In genomic region chr19:7355151-7355845, GRCh38 we compare ENCODE assay signal across 9 cellular contexts. TPM values are rescaled to one million over a fixed set of nuclear protein-coding genes. Genes with fewer than 3 reads are reported as not detected.
DNase-seq lines count a peak whose midpoint lies in the region; ATAC-seq and TF ChIP-seq lines count a peak whose summit lies in the region.
"Had no signal": no experiment of that assay in that cellular context is flagged by ENCODE, and none has a peak within 500 bp of the region (broad histone marks: within the 10 kb centered on the region; RNA-seq: fewer than 3 reads in every experiment).

No MANE protein-coding gene starts in this region.

- H3K27ac Mint-ChIP-seq in activated naive CD4-positive, alpha-beta T cell treated with anti-CD3 and anti-CD28 coated beads, Interleukin-2, amount 50 U/mL, for 24 hours, result peak overlapping the region; percentile 92
- H3K27ac Mint-ChIP-seq in activated naive CD8-positive, alpha-beta T cell treated with anti-CD3 and anti-CD28 coated beads, Interleukin-2, amount 10 ng/mL, durations not matched to agents 7 days and 5 days, result peak overlapping the region; percentile 14

- no peak for ATAC-seq in activated naive CD8-positive, alpha-beta T cell treated with anti-CD3 and anti-CD28 coated beads, Interleukin-2, amount 10 ng/mL, durations not matched to agents 7 days and 5 days (ENCODE audit: low read depth)

- no peak for DNase-seq in activated naive CD4-positive, alpha-beta T cell (lab: John Stamatoyannopoulos, UW)
- no peak for DNase-seq in activated naive CD8-positive, alpha-beta T cell treated with anti-CD3 and anti-CD28 coated beads, Interleukin-2, amount 10 ng/mL, durations not matched to agents 7 days and 5 days
- DNase-seq in islet precursor cell (peak; percentile 67), uterus (peak; percentile 62 to 80), NCI-H510A (lab: John Stamatoyannopoulos, UW) (no peak), medulla oblongata (ENCODE audit: extremely low spot score) (no peak), dorsolateral prefrontal cortex (no peak)

- peaks cover 28% of the 10 kb centered on the region for H3K36me3 Mint-ChIP-seq in activated naive CD4-positive, alpha-beta T cell treated with anti-CD3 and anti-CD28 coated beads, Interleukin-2, amount 50 U/mL, for 24 hours
- H3K36me3 Mint-ChIP-seq in activated naive CD8-positive, alpha-beta T cell treated with anti-CD3 and anti-CD28 coated beads, Interleukin-2, amount 10 ng/mL, durations not matched to agents 7 days and 5 days, result peaks cover 35% of the 10 kb centered on the region

- POLR2A ChIA-PET in activated naive CD8-positive, alpha-beta T cell treated with anti-CD3 and anti-CD28 coated beads, Interleukin-2, amount 10 ng/mL, durations not matched to agents 7 days and 5 days (lab: Charles Lee), result no interaction called here

- H3K27me3 Mint-ChIP-seq in activated naive CD4-positive, alpha-beta T cell treated with anti-CD3 and anti-CD28 coated beads, Interleukin-2, amount 50 U/mL, for 24 hours, result no peaks in the 10 kb centered on the region
- no peaks in the 10 kb centered on the region for H3K27me3 Mint-ChIP-seq in activated naive CD8-positive, alpha-beta T cell treated with anti-CD3 and anti-CD28 coated beads, Interleukin-2, amount 10 ng/mL, durations not matched to agents 7 days and 5 days

- no peaks in the 10 kb centered on the region for H3K27me3 ChIP-seq in uterus
- H3K27me3 ChIP-seq in dorsolateral prefrontal cortex, result no peaks in the 10 kb centered on the region

- H3K27ac ChIP-seq in uterus (peak overlapping the region; percentile 81), dorsolateral prefrontal cortex (no peak overlapping the region)
- H3K27ac ChIP-seq: HL-60 had no signal

- H3K4me1 Mint-ChIP-seq in activated naive CD4-positive, alpha-beta T cell treated with anti-CD3 and anti-CD28 coated beads, Interleukin-2, amount 50 U/mL, for 24 hours, result peaks cover 80% of the 10 kb centered on the region
- H3K4me1 Mint-ChIP-seq in activated naive CD8-positive, alpha-beta T cell treated with anti-CD3 and anti-CD28 coated beads, Interleukin-2, amount 10 ng/mL, durations not matched to agents 7 days and 5 days, result peaks cover 28% of the 10 kb centered on the region

- H3K9me3 Mint-ChIP-seq in activated naive CD4-positive, alpha-beta T cell treated with anti-CD3 and anti-CD28 coated beads, Interleukin-2, amount 50 U/mL, for 24 hours, result no peaks in the 10 kb centered on the region
- peaks cover 9% of the 10 kb centered on the region for H3K9me3 Mint-ChIP-seq in activated naive CD8-positive, alpha-beta T cell treated with anti-CD3 and anti-CD28 coated beads, Interleukin-2, amount 10 ng/mL, durations not matched to agents 7 days and 5 days

- TF ChIP-seq POLR2A in uterus (IDR thresholded peaks at IDR 0.05), result peak in 1 of 2 donors; percentile 37

- H3K4me3 ChIP-seq in uterus (peak overlapping the region; percentile 18 to 39), dorsolateral prefrontal cortex (no peak overlapping the region)

- no peaks in the 10 kb centered on the region for H3K4me1 ChIP-seq in uterus

- H3K36me3 ChIP-seq in uterus, result no peaks in the 10 kb centered on the region

- no peak overlapping the region for H3K4me3 Mint-ChIP-seq in activated naive CD4-positive, alpha-beta T cell treated with anti-CD3 and anti-CD28 coated beads, Interleukin-2, amount 50 U/mL, for 24 hours
- no peak overlapping the region for H3K4me3 Mint-ChIP-seq in activated naive CD8-positive, alpha-beta T cell treated with anti-CD3 and anti-CD28 coated beads, Interleukin-2, amount 10 ng/mL, durations not matched to agents 7 days and 5 days

- intact Hi-C loops in uterus (cut with DNase I; ENCODE audit: low total_unique reads), result no loop called here
- intact Hi-C loops in dorsolateral prefrontal cortex (cut with DNase I), result loop anchor here (2.0 to 10.0 kb wide), 3 partner anchors 326 to 440 kb away; partner anchors contain the start of gene TRAPPC5 (in 2 of the 2)

- H3K9me3 ChIP-seq in uterus, result no peaks in the 10 kb centered on the region

- TF ChIP-seq CTCF in uterus (IDR thresholded peaks at IDR 0.05) (no peak), dorsolateral prefrontal cortex (IDR thresholded peaks at IDR 0.05 in 54 of 56, conservative IDR thresholded peaks at IDR 0.05 in 2 of 56; ENCODE audit: low read depth in 1 of 56, partially characterized antibody in 56 of 56) (no peak)

RNA-seq across cellular contexts. Expression of gene ARHGEF18, which starts 6.6 kb away (rescaled TPM):
- 10 to 100 TPM; 48.9 to 51.3 TPM for total RNA-seq in activated naive CD8-positive, alpha-beta T cell treated with anti-CD3 and anti-CD28 coated beads, Interleukin-2, amount 10 ng/mL, durations not matched to agents 7 days and 5 days
- total RNA-seq in uterus (10 to 100 TPM in 2 of 4 donors, 1 to 10 TPM in 2; 2.6 to 36.4 (median 18.5) TPM), dorsolateral prefrontal cortex (10 to 100 TPM; 24.3 to 56.2 (median 37.9) TPM)

Comparison
In these comparisons a context has a peak if more than half of its experiments do, and no peak if none do; other contexts are left out.
1. DNase-seq: peak in islet precursor cell (single experiment) and uterus (2 of 2); none in activated naive CD4-positive, alpha-beta T cell (0 of 4), activated naive CD8-positive, alpha-beta T cell treated with anti-CD3 and anti-CD28 coated beads, Interleukin-2, amount 10 ng/mL, durations not matched to agents 7 days and 5 days (single experiment), NCI-H510A (single experiment), medulla oblongata (single experiment) and dorsolateral prefrontal cortex (0 of 10).
2. H3K27ac ChIP-seq: peak in uterus (2 of 2); none in dorsolateral prefrontal cortex (0 of 59).
3. H3K4me3 ChIP-seq: peak in uterus (2 of 2); none in dorsolateral prefrontal cortex (0 of 59).